14 cellular contexts compared by ENCODE assay signal in the genomic region with DNA sequence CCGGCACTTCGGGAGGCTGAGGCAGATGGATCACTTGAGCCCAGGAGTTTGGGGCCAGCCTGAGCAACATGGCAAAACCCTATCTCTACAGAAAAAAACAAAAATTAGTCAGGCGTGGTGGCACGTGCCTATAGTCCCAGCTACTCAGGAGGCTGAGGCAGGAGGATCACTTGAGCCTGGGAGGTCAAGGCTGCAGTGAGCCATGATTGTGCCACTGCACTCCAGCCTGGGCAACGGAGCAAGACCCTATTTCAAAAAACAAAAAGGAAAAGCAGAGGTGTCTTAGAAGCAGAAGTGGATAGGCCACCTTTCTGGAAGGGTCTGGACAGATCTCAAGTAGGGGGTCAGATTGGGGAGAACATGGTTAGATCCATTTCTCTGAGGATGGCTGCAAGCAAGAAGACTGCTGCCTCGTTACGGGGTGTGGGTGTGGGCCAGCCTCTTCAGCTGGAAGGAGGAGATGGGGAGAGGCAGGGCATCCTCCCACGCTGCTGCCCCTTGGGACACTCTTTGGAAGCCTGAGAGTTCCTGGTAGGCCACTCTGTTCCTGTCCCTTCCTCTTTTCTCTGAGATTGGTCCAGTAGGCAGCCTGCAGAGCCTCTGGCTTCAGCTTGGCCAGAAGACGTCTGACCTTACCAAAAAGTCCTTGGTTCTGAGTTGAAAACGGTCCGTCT.
DNase-seq lines count a peak whose midpoint lies in the region; ATAC-seq and TF ChIP-seq lines count a peak whose summit lies in the region.
"Had no signal": no experiment of that assay in that cellular context is flagged by ENCODE, and none has a peak within 500 bp of the region (broad histone marks: within the 10 kb centered on the region; RNA-seq: fewer than 3 reads in every experiment).

No MANE protein-coding gene starts in this region.

- peak overlapping the region; percentile 81; the same call in 1 of the 2 replicates for H3K27ac ChIP-seq in OCI-LY3 (ENCODE audit: low read length)
- peak overlapping the region; percentile 42 for H3K27ac ChIP-seq in left ventricle myocardium inferior (replicated peaks)
- H3K27ac ChIP-seq in temporal lobe (ENCODE audit: low read depth, low read length) = peak overlapping the region; percentile 18
- H3K27ac ChIP-seq: hepatocyte, Peyer's patch, suprapubic skin had no signal

- H3K4me1 ChIP-seq in OCI-LY3 (ENCODE audit: low read length) = peaks cover 63% of the 10 kb centered on the region
- peaks cover 62% of the 10 kb centered on the region for H3K4me1 ChIP-seq in left ventricle myocardium inferior
- H3K4me1 ChIP-seq: Peyer's patch, suprapubic skin had no signal

- H3K4me3 Mint-ChIP-seq in activated naive CD4-positive, alpha-beta T cell treated with anti-CD3 and anti-CD28 coated beads for 36 hours = no peak overlapping the region

- no peak overlapping the region; the same call in 1 of the 2 replicates for H3K9ac ChIP-seq in OCI-LY3 (ENCODE audit: low read length)

- H3K27ac Mint-ChIP-seq in activated naive CD4-positive, alpha-beta T cell treated with anti-CD3 and anti-CD28 coated beads for 36 hours = peak overlapping the region; percentile 73

- peaks cover 51% of the 10 kb centered on the region for H3K79me2 ChIP-seq in OCI-LY3 (ENCODE audit: low read length)

- no peaks in the 10 kb centered on the region for H3K9me3 Mint-ChIP-seq in activated naive CD4-positive, alpha-beta T cell treated with anti-CD3 and anti-CD28 coated beads for 36 hours

- peaks cover 3% of the 10 kb centered on the region for H3K36me3 ChIP-seq in OCI-LY3 (replicated peaks; ENCODE audit: low read depth, low read length)
- no peaks in the 10 kb centered on the region for H3K36me3 ChIP-seq in left ventricle myocardium inferior
- H3K36me3 ChIP-seq: Peyer's patch, suprapubic skin had no signal

- no peak for DNase-seq in activated naive CD4-positive, alpha-beta T cell treated with anti-CD3 and anti-CD28 coated beads for 36 hours
- DNase-seq in activated naive CD4-positive, alpha-beta T cell treated with anti-CD3 and anti-CD28 coated beads, Interleukin-2, amount 50 U/mL, for 16 hours = no peak
- peak; percentile 83 for DNase-seq in left ventricle myocardium inferior
- DNase-seq in activated effector memory CD4-positive, alpha-beta T cell treated with Interleukin-2 at 50 U/mL for 16 hours = no peak
- DNase-seq in UCSD-AML1 (lab: John Stamatoyannopoulos, UW; ENCODE audit: unreplicated experiment) = no peak
- DNase-seq: kidney glomerular epithelial cell, NCI-H510A, Peyer's patch, SW 1271 had no signal

- H3K36me3 Mint-ChIP-seq in activated naive CD4-positive, alpha-beta T cell treated with anti-CD3 and anti-CD28 coated beads for 36 hours (ENCODE audit: low read depth) = no peaks in the 10 kb centered on the region

- no peak overlapping the region for H3K4me3 ChIP-seq in OCI-LY3 (ENCODE audit: low read length)
- H3K4me3 ChIP-seq in left ventricle myocardium inferior = no peak overlapping the region
- H3K4me3 ChIP-seq: hepatocyte, Peyer's patch, suprapubic skin had no signal

- no peaks in the 10 kb centered on the region for H3K27me3 ChIP-seq in OCI-LY3 (ENCODE audit: low read depth, low read length)
- H3K27me3 ChIP-seq in left ventricle myocardium inferior (ENCODE audit: low read depth) = no peaks in the 10 kb centered on the region
- H3K27me3 ChIP-seq: hepatocyte, Peyer's patch, suprapubic skin had no signal

- no peaks in the 10 kb centered on the region for H3K27me3 Mint-ChIP-seq in activated naive CD4-positive, alpha-beta T cell treated with anti-CD3 and anti-CD28 coated beads for 36 hours (ENCODE audit: low read depth)

- H3K9me3 ChIP-seq in OCI-LY3 (ENCODE audit: insufficient read depth, low read length) (no peaks in the 10 kb centered on the region), left ventricle myocardium inferior (replicated peaks) (no peaks in the 10 kb centered on the region)
- H3K9me3 ChIP-seq: Peyer's patch, suprapubic skin had no signal

- no peak overlapping the region for H2AFZ ChIP-seq in OCI-LY3 (ENCODE audit: low read depth, low read length)
- H2AFZ ChIP-seq: hepatocyte had no signal

- intact Hi-C loops in activated naive CD4-positive, alpha-beta T cell treated with anti-CD3 and anti-CD28 coated beads for 36 hours (cut with micrococcal nuclease) = loop anchor here (10.0 kb wide), 1 partner anchor 870 kb away; no protein-coding TSS in a partner anchor
- intact Hi-C loops in left ventricle myocardium inferior (cut with micrococcal nuclease) = no loop called here

- no peak for ATAC-seq in HG03439 (IDR thresholded peaks at IDR 0.05; ENCODE audit: unreplicated experiment)

- TF ChIP-seq CTCF in OCI-LY3 (IDR thresholded peaks at IDR 0.05; ENCODE audit: low read depth, low read length) (no peak), left ventricle myocardium inferior (IDR thresholded peaks at IDR 0.05; ENCODE audit: borderline replicate concordance) (no peak)

- H4K20me1 ChIP-seq in OCI-LY3 (ENCODE audit: insufficient read depth, low read length) = no peaks in the 10 kb centered on the region

- H3K4me1 Mint-ChIP-seq in activated naive CD4-positive, alpha-beta T cell treated with anti-CD3 and anti-CD28 coated beads for 36 hours (ENCODE audit: low read depth) = peaks cover 56% of the 10 kb centered on the region

- CTCF ChIA-PET in activated naive CD4-positive, alpha-beta T cell treated with anti-CD3 and anti-CD28 coated beads for 36 hours (lab: Charles Lee) = no interaction called here

- peak overlapping the region; percentile 61 for H3K4me2 ChIP-seq in OCI-LY3 (ENCODE audit: low read length)
- H3K4me2 ChIP-seq: hepatocyte had no signal

Comparison
In these comparisons a context has a peak if more than half of its experiments do, and no peak if none do; other contexts are left out.
1. H3K27ac ChIP-seq: peak in every context shown above with its lines; median percentile 81 in OCI-LY3; 42 in left ventricle myocardium inferior; 18 in temporal lobe.